In genomic region chr12:22380029-22380428, GRCh38 we compare ENCODE assay signal across 1 cellular context.
TF ChIP-seq lines count a peak whose summit lies in the region.

No MANE protein-coding gene starts in this region.

TF ChIP-seq in K562, 482 proteins besides CTCF, POLR2A, EP300 and RAD21 (continued from another document):
- TF ChIP-seq STAT5A (IDR thresholded peaks at IDR 0.05; ENCODE audit: borderline replicate concordance, low read length) (0 out of 2 replicates have a peak, but pooled peaks have one; percentile 21), MTA2 (IDR thresholded peaks at IDR 0.05; ENCODE audit: low read depth) (peak; percentile 56), FOSL1 (tag; conservative IDR thresholded peaks at IDR 0.05) (peak; percentile 53)
